In genomic region chr6:26568601-26569432, GRCh38 we compare ENCODE assay signal across 8 cellular contexts. TPM values are rescaled to one million over a fixed set of nuclear protein-coding genes. Genes with fewer than 3 reads are reported as not detected.
DNase-seq lines count a peak whose midpoint lies in the region; ATAC-seq and TF ChIP-seq lines count a peak whose summit lies in the region.

No MANE protein-coding gene starts in this region.

- ATAC-seq in GM21825 (IDR thresholded peaks at IDR 0.05; ENCODE audit: unreplicated experiment) (peak; percentile 66), natural killer cell (peak; percentile 76 to 82 (median 81))

- H3K27me3 Mint-ChIP-seq in activated T-helper 1 cell treated with anti-CD3 and anti-CD28 coated beads, Interleukin-12 subunit alpha, Interleukin-12 subunit beta, Interleukin-2, Interleukin-4 antibody, amounts not matched to agents 30 ng/mL and 10 ng/mL and 1 ng/mL, durations not matched to agents 14 hours and 24 hours and 36 hours (ENCODE audit: insufficient read depth): peaks cover 5% of the 10 kb centered on the region
- peaks cover 5 to 6% of the 10 kb centered on the region in 2 donors for H3K27me3 Mint-ChIP-seq in natural killer cell (ENCODE audit: low read depth in 2 of 2)

- no peaks in the 10 kb centered on the region for H3K9me3 Mint-ChIP-seq in activated T-helper 1 cell treated with anti-CD3 and anti-CD28 coated beads, Interleukin-12 subunit alpha, Interleukin-12 subunit beta, Interleukin-2, Interleukin-4 antibody, amounts not matched to agents 30 ng/mL and 10 ng/mL and 1 ng/mL, durations not matched to agents 14 hours and 24 hours and 36 hours
- H3K9me3 Mint-ChIP-seq in natural killer cell: peaks cover 0 to 7% of the 10 kb centered on the region in 2 donors

- DNase-seq in DMS 273 (lab: John Stamatoyannopoulos, UW; ENCODE audit: unreplicated experiment) (peak; percentile 95), LHCN-M2 (ENCODE audit: low read depth) (peak; percentile 90), RKO (ENCODE audit: low spot score) (peak; percentile 88), fibroblast of peridontal ligament (ENCODE audit: extremely low read depth) (peak; percentile 96), natural killer cell (peak; percentile 99)
- DNase-seq in activated T-helper 1 cell treated with anti-CD3 and anti-CD28 coated beads, Interleukin-12 subunit alpha, Interleukin-12 subunit beta, Interleukin-2, Interleukin-4 antibody, amounts not matched to agents 30 ng/mL and 10 ng/mL and 1 ng/mL, durations not matched to agents 14 hours and 24 hours and 36 hours (ENCODE audit: low spot score): peak; percentile 94
- peak; percentile 90 for DNase-seq in stimulated activated naive CD4-positive, alpha-beta T cell treated with Interleukin-2 at 50 U/mL for 16 hours (lab: John Stamatoyannopoulos, UW)

- no peak for TF ChIP-seq CTCF in natural killer cell (IDR thresholded peaks at IDR 0.05)

- H3K36me3 Mint-ChIP-seq in activated T-helper 1 cell treated with anti-CD3 and anti-CD28 coated beads, Interleukin-12 subunit alpha, Interleukin-12 subunit beta, Interleukin-2, Interleukin-4 antibody, amounts not matched to agents 30 ng/mL and 10 ng/mL and 1 ng/mL, durations not matched to agents 14 hours and 24 hours and 36 hours (ENCODE audit: low read depth): peaks cover 2% of the 10 kb centered on the region
- H3K36me3 Mint-ChIP-seq in natural killer cell: peaks cover 9% of the 10 kb centered on the region

- peak overlapping the region; percentile 93 for H3K4me3 Mint-ChIP-seq in activated T-helper 1 cell treated with anti-CD3 and anti-CD28 coated beads, Interleukin-12 subunit alpha, Interleukin-12 subunit beta, Interleukin-2, Interleukin-4 antibody, amounts not matched to agents 30 ng/mL and 10 ng/mL and 1 ng/mL, durations not matched to agents 14 hours and 24 hours and 36 hours
- peak overlapping the region; percentile 97 for H3K4me3 Mint-ChIP-seq in natural killer cell

- intact Hi-C loops in activated T-helper 1 cell treated with anti-CD3 and anti-CD28 coated beads, Interleukin-12 subunit alpha, Interleukin-12 subunit beta, Interleukin-2, Interleukin-4 antibody, amounts not matched to agents 30 ng/mL and 10 ng/mL and 1 ng/mL, durations not matched to agents 14 hours and 24 hours and 36 hours (cut with micrococcal nuclease): loop anchor here (1.0 kb wide), 7 partner anchors 8 to 241 kb away; partner anchors contain the start of gene ABT1
- intact Hi-C loops in natural killer cell (cut with micrococcal nuclease): loop anchor here (1.0 kb wide), 2 partner anchors 14 to 32 kb away; no protein-coding TSS in a partner anchor

- peak overlapping the region; percentile 98 for H3K27ac Mint-ChIP-seq in activated T-helper 1 cell treated with anti-CD3 and anti-CD28 coated beads, Interleukin-12 subunit alpha, Interleukin-12 subunit beta, Interleukin-2, Interleukin-4 antibody, amounts not matched to agents 30 ng/mL and 10 ng/mL and 1 ng/mL, durations not matched to agents 14 hours and 24 hours and 36 hours
- H3K27ac Mint-ChIP-seq in natural killer cell: peak overlapping the region; percentile 99 to 100

- peaks cover 47% of the 10 kb centered on the region for H3K4me1 Mint-ChIP-seq in activated T-helper 1 cell treated with anti-CD3 and anti-CD28 coated beads, Interleukin-12 subunit alpha, Interleukin-12 subunit beta, Interleukin-2, Interleukin-4 antibody, amounts not matched to agents 30 ng/mL and 10 ng/mL and 1 ng/mL, durations not matched to agents 14 hours and 24 hours and 36 hours (ENCODE audit: low read depth)
- H3K4me1 Mint-ChIP-seq in natural killer cell: peaks cover 27 to 34% of the 10 kb centered on the region in 2 donors

RNA-seq across cellular contexts. Expression of gene ABT1, which starts 27.9 kb away (rescaled TPM):
- total RNA-seq in LHCN-M2 (2014; rRNA removed): 16.7 and 20.6 TPM in 2 replicates
- polyA plus RNA-seq in LHCN-M2 (2012): 12.2 TPM
- total RNA-seq in activated T-helper 1 cell treated with anti-CD3 and anti-CD28 coated beads, Interleukin-12 subunit alpha, Interleukin-12 subunit beta, Interleukin-2, Interleukin-4 antibody, amounts not matched to agents 30 ng/mL and 10 ng/mL and 1 ng/mL, durations not matched to agents 14 hours and 24 hours and 36 hours: 32.6 and 32.9 TPM in 2 replicates
- 10 to 100 TPM; 23.9 to 30.7 (median 29.9) TPM for total RNA-seq in natural killer cell

RNA-seq across cellular contexts. Expression of gene HMGN4, which starts 30.7 kb away (rescaled TPM):
- total RNA-seq in LHCN-M2 (2014; rRNA removed) (72.8 and 96.6 TPM in 2 replicates), natural killer cell (10 to 100 TPM; 55.7 to 80.6 (median 70.3) TPM)
- polyA plus RNA-seq in LHCN-M2 (2012): 31.7 TPM
- 77.6 and 86.8 TPM in 2 replicates for total RNA-seq in activated T-helper 1 cell treated with anti-CD3 and anti-CD28 coated beads, Interleukin-12 subunit alpha, Interleukin-12 subunit beta, Interleukin-2, Interleukin-4 antibody, amounts not matched to agents 30 ng/mL and 10 ng/mL and 1 ng/mL, durations not matched to agents 14 hours and 24 hours and 36 hours

Comparison
In these comparisons a context has a peak if more than half of its experiments do, and no peak if none do; other contexts are left out.
1. Peak in every context shown above with its lines: DNase-seq and ATAC-seq.